In genomic region chr15:94119215-94119815, GRCh38 we compare ENCODE assay signal across 11 cellular contexts.
DNase-seq lines count a peak whose midpoint lies in the region; TF ChIP-seq lines count a peak whose summit lies in the region.
"Had no signal": no experiment of that assay in that cellular context is flagged by ENCODE, and none has a peak within 500 bp of the region (broad histone marks: within the 10 kb centered on the region; RNA-seq: fewer than 3 reads in every experiment).

No MANE protein-coding gene starts in this region.

- BruUV-seq in MCF 10A (replicated peaks; lab: Mats Ljungman, UMichigan), result no TSS peak
- BruUV-seq in mammary epithelial cell (replicated peaks; lab: Mats Ljungman, UMichigan), result no TSS peak

- no peak for TF ChIP-seq CTCF in MCF 10A (IDR thresholded peaks at IDR 0.05; ENCODE audit: unreplicated experiment)
- no peak for TF ChIP-seq CTCF in mammary epithelial cell (conservative IDR thresholded peaks at IDR 0.05 in 1 of 2, IDR thresholded peaks at IDR 0.05 in 1 of 2; ENCODE audit: extremely low read depth in 1 of 2, insufficient read depth in 1 of 2, low read depth in 1 of 2, low read length in 2 of 2)
- no peak for TF ChIP-seq CTCF in esophagus squamous epithelium (IDR thresholded peaks at IDR 0.05)
- TF ChIP-seq CTCF in nephron (IDR thresholded peaks at IDR 0.05; ENCODE audit: unreplicated experiment in 3 of 3), result no peak
- no peak for TF ChIP-seq CTCF in vagina (IDR thresholded peaks at IDR 0.05)

- H3K27me3 Mint-ChIP-seq in MCF 10A (ENCODE audit: insufficient read depth, unreplicated experiment), result no peaks in the 10 kb centered on the region
- H3K27me3 Mint-ChIP-seq in nephron (ENCODE audit: low read depth), result no peaks in the 10 kb centered on the region
- H3K27me3 Mint-ChIP-seq: activated naive CD8-positive, alpha-beta T cell had no signal

- dilution Hi-C loops in mammary epithelial cell (cut with HindIII; ENCODE audit: low sequenced_read_pairs), result loop anchor here (10.0 kb wide), 1 partner anchor 1015 kb away; no protein-coding TSS in a partner anchor

- H3K4me1 ChIP-seq in mammary epithelial cell (ENCODE audit: insufficient read depth, low read length), result no peaks in the 10 kb centered on the region
- H3K4me1 ChIP-seq in esophagus squamous epithelium, result peaks cover 6 to 31% (median 12%) of the 10 kb centered on the region in 3 donors
- H3K4me1 ChIP-seq in vagina, result peaks cover 18% of the 10 kb centered on the region

- POLR2A ChIA-PET in MCF 10A (lab: Yijun Ruan, JAX), result interaction anchor here (0.6 to 1.9 kb wide), 8 partner anchors 39 to 1139 kb away, joined by 3 to 17 read pairs (median 4); no protein-coding TSS in a partner anchor

- H3K27ac Mint-ChIP-seq in MCF 10A (ENCODE audit: low read depth, unreplicated experiment), result peak overlapping the region; percentile 35
- H3K27ac Mint-ChIP-seq in nephron, result peak overlapping the region; percentile 33 to 90 (median 88)
- H3K27ac Mint-ChIP-seq: activated naive CD8-positive, alpha-beta T cell; effector memory CD8-positive, alpha-beta T cell; immature natural killer cell had no signal

- H3K4me3 Mint-ChIP-seq in MCF 10A (ENCODE audit: unreplicated experiment), result no peak overlapping the region
- peak overlapping the region in 1 of 3 experiments; percentile 32 for H3K4me3 Mint-ChIP-seq in nephron
- H3K4me3 Mint-ChIP-seq: activated naive CD8-positive, alpha-beta T cell; effector memory CD8-positive, alpha-beta T cell; immature natural killer cell had no signal

- CTCF ChIA-PET in MCF 10A (lab: Yijun Ruan, JAX) (interaction anchor here (0.5 to 2.2 kb wide), 72 partner anchors 8 to 1323 kb away, joined by 3 to 117 read pairs (median 5); no protein-coding TSS in a partner anchor), mammary epithelial cell (lab: Charles Lee; ENCODE audit: low non-redundant PET) (interaction anchor here (0.6 to 1.5 kb wide), 8 partner anchors 121 to 1089 kb away, joined by 4 to 23 read pairs (median 7); no protein-coding TSS in a partner anchor)

- H2AFZ ChIP-seq in mammary epithelial cell (ENCODE audit: low read depth, low read length), result no peak overlapping the region

- H3K4me1 Mint-ChIP-seq in MCF 10A (ENCODE audit: insufficient read depth, unreplicated experiment) (no peaks in the 10 kb centered on the region), nephron (peaks cover 11% of the 10 kb centered on the region)
- H3K4me1 Mint-ChIP-seq: immature natural killer cell had no signal

- H3K9me3 Mint-ChIP-seq in MCF 10A (ENCODE audit: unreplicated experiment), result no peaks in the 10 kb centered on the region
- H3K9me3 Mint-ChIP-seq in nephron, result peaks cover 3% of the 10 kb centered on the region
- H3K9me3 Mint-ChIP-seq: effector memory CD8-positive, alpha-beta T cell; immature natural killer cell had no signal

- no peaks in the 10 kb centered on the region for H3K79me2 ChIP-seq in mammary epithelial cell (ENCODE audit: insufficient read depth, low read length)

- H3K9ac ChIP-seq in mammary epithelial cell (ENCODE audit: insufficient read depth, low read length), result no peak overlapping the region

- 69% methylated on average over 10 of the region's 11 CpGs for WGBS in mammary epithelial cell (ENCODE audit: low coverage, missing lambda C conversion rate)
- 34 to 42% methylated on average over 11 of the region's 11 CpGs for WGBS in esophagus squamous epithelium, 2 donors

- H3K4me2 ChIP-seq in mammary epithelial cell (ENCODE audit: insufficient read depth, low read depth, low read length), result no peak overlapping the region

- in situ Hi-C loops in mammary epithelial cell (cut with MboI; ENCODE audit: low sequenced_read_pairs in 2 of 2), result loop anchor here in 1 of 2 donors (10.0 kb wide), 1 partner anchor 125 kb away; no protein-coding TSS in a partner anchor

- no peaks in the 10 kb centered on the region for H3K9me3 ChIP-seq in mammary epithelial cell (replicated peaks; ENCODE audit: insufficient read depth, low read length)
- H3K9me3 ChIP-seq in esophagus squamous epithelium, result no peaks in the 10 kb centered on the region
- no peaks in the 10 kb centered on the region for H3K9me3 ChIP-seq in vagina

- H3K27ac ChIP-seq in mammary epithelial cell (ENCODE audit: insufficient read depth, low read depth, low read length), result no peak overlapping the region
- peak overlapping the region; percentile 43 to 82 (median 68) for H3K27ac ChIP-seq in esophagus squamous epithelium
- peak overlapping the region; percentile 63 for H3K27ac ChIP-seq in vagina

- no peaks in the 10 kb centered on the region for H4K20me1 ChIP-seq in mammary epithelial cell (ENCODE audit: insufficient read depth, low read length)

- H3K27me3 ChIP-seq in mammary epithelial cell (ENCODE audit: insufficient read depth, low read length), result no peaks in the 10 kb centered on the region
- H3K27me3 ChIP-seq in esophagus squamous epithelium, result no peaks in the 10 kb centered on the region
- H3K27me3 ChIP-seq in vagina, result no peaks in the 10 kb centered on the region

- intact Hi-C loops in MCF 10A (cut with micrococcal nuclease), result no loop called here
- intact Hi-C loops in mammary epithelial cell (cut with micrococcal nuclease), result no loop called here
- intact Hi-C loops in esophagus squamous epithelium (cut with DNase I), result loop anchor here (5.0 kb wide), 1 partner anchor 122 kb away; no protein-coding TSS in a partner anchor
- intact Hi-C loops in vagina (cut with DNase I), result loop anchor here (5.0 kb wide), 1 partner anchor 1087 kb away; no protein-coding TSS in a partner anchor

- no peak overlapping the region for H3K4me3 ChIP-seq in mammary epithelial cell (replicated peaks in 1 of 3; ENCODE audit: insufficient read depth in 1 of 3, low read depth in 2 of 3, low read length in 3 of 3)
- no peak overlapping the region for H3K4me3 ChIP-seq in esophagus squamous epithelium
- H3K4me3 ChIP-seq in vagina, result no peak overlapping the region

- DNase-seq in MCF 10A (ENCODE audit: unreplicated experiment) (no peak), mammary epithelial cell (no peak), esophagus squamous epithelium (lab: John Stamatoyannopoulos, UW) (no peak), vagina (ENCODE audit: extremely low spot score in 2 of 2) (no peak), GOT3 (lab: John Stamatoyannopoulos, UW) (no peak), NCI-H1105 (lab: John Stamatoyannopoulos, UW) (no peak), RPMI8226 (no peak)

- H3K36me3 ChIP-seq in mammary epithelial cell (ENCODE audit: insufficient read depth, low read length) (no peaks in the 10 kb centered on the region), esophagus squamous epithelium (no peaks in the 10 kb centered on the region), vagina (no peaks in the 10 kb centered on the region)

- TF ChIP-seq POLR2A in esophagus squamous epithelium (IDR thresholded peaks at IDR 0.05) (no peak), vagina (IDR thresholded peaks at IDR 0.05) (no peak)

- no peaks in the 10 kb centered on the region for H3K36me3 Mint-ChIP-seq in MCF 10A (ENCODE audit: insufficient read depth, unreplicated experiment)
- no peaks in the 10 kb centered on the region for H3K36me3 Mint-ChIP-seq in nephron (ENCODE audit: low read depth)
- H3K36me3 Mint-ChIP-seq: immature natural killer cell had no signal

Comparison
In these comparisons a context has a peak if more than half of its experiments do, and no peak if none do; other contexts are left out.
1. intact Hi-C loops: an anchor here in esophagus squamous epithelium (5.0 kb wide) and vagina (5.0 kb wide); none called in MCF 10A and mammary epithelial cell.